In the genomic region with DNA sequence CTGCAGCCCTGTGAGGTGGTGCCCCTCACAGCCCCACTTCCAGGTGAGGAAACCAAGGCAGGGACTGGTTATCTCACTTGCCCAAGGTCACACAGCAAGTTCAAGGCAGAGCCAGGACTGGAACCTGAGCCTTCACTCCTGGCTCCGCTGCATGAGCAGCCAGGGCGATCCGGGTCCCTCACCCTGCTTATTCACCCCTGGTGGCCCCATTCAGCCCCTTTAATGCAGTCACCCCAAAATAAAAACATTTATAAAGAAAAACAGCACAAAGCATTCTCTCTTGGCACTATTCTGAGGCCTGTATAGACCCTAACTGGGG, we compare ENCODE assay signal across 22 cellular contexts.
"Had no signal": no experiment of that assay in that cellular context is flagged by ENCODE, and none has a peak within 500 bp of the region (broad histone marks: within the 10 kb centered on the region; RNA-seq: fewer than 3 reads in every experiment).

No MANE protein-coding gene starts in this region.

- H3K4me2 ChIP-seq: SK-N-SH had no signal

- ATAC-seq: activated CD4-positive, CD25-positive, alpha-beta regulatory T cell treated with anti-CD3 and anti-CD28 coated beads, Interleukin-2, amount 50 U/mL, for 24 hours; Panc1 had no signal

- DNase-seq: activated CD4-positive, alpha-beta T cell treated with anti-CD3 and anti-CD28 coated beads for 4 hours; activated CD4-positive, alpha-beta T cell treated with anti-CD3 and anti-CD28 coated beads, Interleukin-2, amount 50 U/mL, for 4 hours; activated naive CD4-positive, alpha-beta T cell treated with anti-CD3 and anti-CD28 coated beads, Interleukin-2, amount 50 U/mL, for 16 hours; activated T-cell treated with anti-CD3 and anti-CD28 coated beads, Interleukin-2, amount 50 U/mL, for 1 hour; brain microvascular endothelial cell; IMR-90; KBM-7; NCI-H1417; NCI-H1930; NCI-H2171 treated with DMSO at 0.1 percent for 48 hours; NCI-H345; NCI-H510A; NCI-H69; NK-92 treated with Interleukin-12 subunit alpha and Interleukin-12 subunit beta, amount 100 ng/mL, for 24 hours; OCI-M1; Right ventricle myocardium superior; RPMI8226; SJCRH30; SK-N-SH; T-helper 1 cell had no signal

- H3K27me3 ChIP-seq: brain microvascular endothelial cell, SJCRH30 had no signal

- H3K9ac ChIP-seq: SK-N-SH had no signal

- H3K27ac ChIP-seq: brain microvascular endothelial cell, SJCRH30 had no signal

- H3K9me3 ChIP-seq: SJCRH30, SK-N-SH had no signal
